In genomic region chr22:30421695-30422480, GRCh38 we compare ENCODE assay signal across 9 cellular contexts. TPM values are rescaled to one million over a fixed set of nuclear protein-coding genes. Genes with fewer than 3 reads are reported as not detected.
DNase-seq lines count a peak whose midpoint lies in the region; ATAC-seq and TF ChIP-seq lines count a peak whose summit lies in the region.
"Had no signal": no experiment of that assay in that cellular context is flagged by ENCODE, and none has a peak within 500 bp of the region (broad histone marks: within the 10 kb centered on the region; RNA-seq: fewer than 3 reads in every experiment).

No MANE protein-coding gene starts in this region.

- peak; percentile 22 for ATAC-seq in left colon

- no peaks in the 10 kb centered on the region for H3K27me3 Mint-ChIP-seq in activated CD4-positive, alpha-beta T cell treated with anti-CD3 and anti-CD28 coated beads, Interleukin-2, amount 10 ng/mL, durations not matched to agents 7 days and 5 days
- H3K27me3 Mint-ChIP-seq in activated naive CD8-positive, alpha-beta T cell treated with anti-CD3 and anti-CD28 coated beads for 36 hours: no peaks in the 10 kb centered on the region

- CTCF ChIA-PET in activated CD4-positive, alpha-beta T cell treated with anti-CD3 and anti-CD28 coated beads, Interleukin-2, amount 10 ng/mL, durations not matched to agents 7 days and 5 days (lab: Charles Lee): interaction anchor here (0.5 to 7.4 kb wide), 13 partner anchors 7 to 1655 kb away, joined by 3 to 91 read pairs (median 5); partner anchors contain the start of genes RNF215 and SEC14L2

- intact Hi-C loops in left colon (cut with DNase I, micrococcal nuclease): no loop called here
- intact Hi-C loops in lower leg skin (cut with DNase I; ENCODE audit: low total_unique reads): loop anchor here (10.0 kb wide), 1 partner anchor 893 kb away; no protein-coding TSS in a partner anchor

- peak overlapping the region; percentile 99 for H3K4me3 Mint-ChIP-seq in activated CD4-positive, alpha-beta T cell treated with anti-CD3 and anti-CD28 coated beads, Interleukin-2, amount 10 ng/mL, durations not matched to agents 7 days and 5 days
- peak overlapping the region; percentile 91 for H3K4me3 Mint-ChIP-seq in activated naive CD8-positive, alpha-beta T cell treated with anti-CD3 and anti-CD28 coated beads for 36 hours

- H3K27ac ChIP-seq in temporal lobe (ENCODE audit: low read depth, low read length): peak overlapping the region; percentile 96

- TF ChIP-seq POLR2A in lower leg skin (IDR thresholded peaks at IDR 0.05): no peak

- peak overlapping the region; percentile 99 for H3K27ac Mint-ChIP-seq in activated CD4-positive, alpha-beta T cell treated with anti-CD3 and anti-CD28 coated beads, Interleukin-2, amount 10 ng/mL, durations not matched to agents 7 days and 5 days
- peak overlapping the region; percentile 97 for H3K27ac Mint-ChIP-seq in activated naive CD8-positive, alpha-beta T cell treated with anti-CD3 and anti-CD28 coated beads for 36 hours

- 69 to 83% methylated on average over 8 of the region's 8 CpGs for WGBS in lower leg skin, 2 donors

- H3K4me3 ChIP-seq in lower leg skin (ENCODE audit: low read depth, poor library complexity, severe bottlenecking): no peak overlapping the region

- peaks cover 34% of the 10 kb centered on the region for H3K36me3 Mint-ChIP-seq in activated CD4-positive, alpha-beta T cell treated with anti-CD3 and anti-CD28 coated beads, Interleukin-2, amount 10 ng/mL, durations not matched to agents 7 days and 5 days (ENCODE audit: low read depth)
- H3K36me3 Mint-ChIP-seq in activated naive CD8-positive, alpha-beta T cell treated with anti-CD3 and anti-CD28 coated beads for 36 hours: peaks cover 39% of the 10 kb centered on the region

- DNase-seq in activated CD4-positive, alpha-beta T cell treated with anti-CD3 and anti-CD28 coated beads, Interleukin-2, amount 10 ng/mL, durations not matched to agents 7 days and 5 days: no peak
- DNase-seq in activated CD4-positive, alpha-beta T cell treated with anti-CD3 and anti-CD28 coated beads, Interleukin-2, amount 50 U/mL, for 4 hours: no peak
- DNase-seq in activated naive CD8-positive, alpha-beta T cell treated with anti-CD3 and anti-CD28 coated beads for 36 hours: no peak
- DNase-seq in left colon (no peak), lower leg skin (ENCODE audit: low spot score in 2 of 2) (no peak), UCSD-AML1 (lab: John Stamatoyannopoulos, UW; ENCODE audit: unreplicated experiment) (no peak), AG08396 (ENCODE audit: low spot score) (no peak)

- TF ChIP-seq CTCF in lower leg skin (IDR thresholded peaks at IDR 0.05): no peak

- peaks cover 55% of the 10 kb centered on the region for H3K4me1 Mint-ChIP-seq in activated CD4-positive, alpha-beta T cell treated with anti-CD3 and anti-CD28 coated beads, Interleukin-2, amount 10 ng/mL, durations not matched to agents 7 days and 5 days
- peaks cover 45% of the 10 kb centered on the region for H3K4me1 Mint-ChIP-seq in activated naive CD8-positive, alpha-beta T cell treated with anti-CD3 and anti-CD28 coated beads for 36 hours

- H3K9me3 Mint-ChIP-seq in activated CD4-positive, alpha-beta T cell treated with anti-CD3 and anti-CD28 coated beads, Interleukin-2, amount 10 ng/mL, durations not matched to agents 7 days and 5 days: no peaks in the 10 kb centered on the region
- H3K9me3 Mint-ChIP-seq in activated naive CD8-positive, alpha-beta T cell treated with anti-CD3 and anti-CD28 coated beads for 36 hours: no peaks in the 10 kb centered on the region

- POLR2A ChIA-PET in activated CD4-positive, alpha-beta T cell treated with anti-CD3 and anti-CD28 coated beads, Interleukin-2, amount 10 ng/mL, durations not matched to agents 7 days and 5 days (lab: Charles Lee): interaction anchor here (0.7 to 0.8 kb wide), 2 partner anchors 12 to 29 kb away, joined by 3 to 5 read pairs; no protein-coding TSS in a partner anchor

RNA-seq across cellular contexts. Expression of gene MTFP1, which starts 3.7 kb away (rescaled TPM):
- 10 to 100 TPM; 34.5 to 40.0 TPM for total RNA-seq in activated CD4-positive, alpha-beta T cell treated with anti-CD3 and anti-CD28 coated beads, Interleukin-2, amount 10 ng/mL, durations not matched to agents 7 days and 5 days
- 100 to 1,000 TPM; 109 to 114 TPM for total RNA-seq in activated naive CD8-positive, alpha-beta T cell treated with anti-CD3 and anti-CD28 coated beads for 36 hours
- total RNA-seq in left colon (10 to 100 TPM; 23.1 to 34.9 TPM), temporal lobe (0.98 TPM), lower leg skin (10 to 100 TPM in 1 of 4 donors, 1 to 10 TPM in 3; 5.2 to 13.3 (median 8.7) TPM)

RNA-seq across cellular contexts. Expression of gene SEC14L2, which starts 25.1 kb away (rescaled TPM):
- total RNA-seq in activated CD4-positive, alpha-beta T cell treated with anti-CD3 and anti-CD28 coated beads, Interleukin-2, amount 10 ng/mL, durations not matched to agents 7 days and 5 days: 10 to 100 TPM in 1 of 2 experiments, 1 to 10 TPM in 1; 7.6 to 10.5 TPM
- 1 to 10 TPM; 9.1 to 9.4 TPM for total RNA-seq in activated naive CD8-positive, alpha-beta T cell treated with anti-CD3 and anti-CD28 coated beads for 36 hours
- total RNA-seq in left colon: 1 to 10 TPM; 4.6 to 5.2 TPM
- total RNA-seq in temporal lobe: 3.9 TPM
- 10 to 100 TPM in 2 of 4 donors, 1 to 10 TPM in 2; 3.6 to 18.8 (median 13.3) TPM for total RNA-seq in lower leg skin

RNA-seq across cellular contexts. Expression of gene RNF215, which starts 34.7 kb away (rescaled TPM):
- 1 to 10 TPM; 9.8 to 9.9 TPM for total RNA-seq in activated CD4-positive, alpha-beta T cell treated with anti-CD3 and anti-CD28 coated beads, Interleukin-2, amount 10 ng/mL, durations not matched to agents 7 days and 5 days
- 1 to 10 TPM; 3.3 to 3.9 TPM for total RNA-seq in activated naive CD8-positive, alpha-beta T cell treated with anti-CD3 and anti-CD28 coated beads for 36 hours
- total RNA-seq in left colon: 1 to 10 TPM; 8.7 to 9.5 TPM
- total RNA-seq in temporal lobe: 13.8 TPM
- 1 to 10 TPM; 6.9 to 7.8 (median 7.3) TPM for total RNA-seq in lower leg skin

RNA-seq across cellular contexts. Expression of gene SEC14L3, which starts 49.9 kb away (rescaled TPM):
- total RNA-seq in activated CD4-positive, alpha-beta T cell treated with anti-CD3 and anti-CD28 coated beads, Interleukin-2, amount 10 ng/mL, durations not matched to agents 7 days and 5 days: not detected
- not detected for total RNA-seq in activated naive CD8-positive, alpha-beta T cell treated with anti-CD3 and anti-CD28 coated beads for 36 hours
- total RNA-seq in left colon (not detected), temporal lobe (not detected), lower leg skin (under 1 TPM in 1 of 4 donors, not detected in 3; 0.25 TPM)
- total RNA-seq: sciatic nerve had no signal
